Comparison of ENCODE assay signal across 14 cellular contexts in the genomic region with DNA sequence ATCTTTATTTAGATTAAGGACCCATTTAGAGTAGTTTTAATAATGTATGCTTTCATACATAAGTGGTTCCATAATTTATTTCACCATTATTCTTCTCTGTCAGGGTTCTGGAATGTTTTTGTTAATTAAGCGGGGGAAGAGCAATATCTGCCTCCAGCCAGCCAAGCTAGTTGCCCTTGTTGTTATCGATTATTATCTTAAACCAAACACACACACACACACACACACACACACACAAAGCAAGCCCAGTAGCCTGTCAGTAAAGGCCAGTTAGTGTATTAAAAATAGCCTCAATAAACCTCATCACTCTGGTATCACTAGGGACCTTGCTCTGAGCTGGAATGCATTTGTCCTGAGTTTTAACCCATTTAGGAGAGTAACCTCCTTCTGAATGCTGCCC.
DNase-seq lines count a peak whose midpoint lies in the region; ATAC-seq and TF ChIP-seq lines count a peak whose summit lies in the region.
"Had no signal": no experiment of that assay in that cellular context is flagged by ENCODE, and none has a peak within 500 bp of the region (broad histone marks: within the 10 kb centered on the region; RNA-seq: fewer than 3 reads in every experiment).

No MANE protein-coding gene starts in this region.

- no peak overlapping the region for H2AFZ ChIP-seq in neuronal stem cell (ENCODE audit: low read length)

- H3K4me1 Mint-ChIP-seq in T-helper 1 cell treated with Interleukin-12 subunit alpha and Interleukin-12 subunit beta and Interleukin-4 antibody, amounts not matched to agents 30 μg/mL and 1 μg/mL, for 36 hours (ENCODE audit: low read depth), result peaks cover 90% of the 10 kb centered on the region
- H3K4me1 Mint-ChIP-seq in T-cell (peaks cover 100% of the 10 kb centered on the region in 3 donors), endodermal cell (peaks cover 72% of the 10 kb centered on the region)

- DNase-seq in T-helper 1 cell (no peak), T-cell (no peak), endodermal cell (no peak), foreskin keratinocyte (no peak), neuronal stem cell (ENCODE audit: low spot score) (no peak)
- no peak for DNase-seq in central memory CD4-positive, alpha-beta T cell
- DNase-seq: activated CD4-positive, alpha-beta T cell treated with anti-CD3 and anti-CD28 coated beads for 1 hour; activated gamma-delta T cell treated with Interleukin-2 at 50 U/mL for 16 hours; Caco-2; IMR-90; NCI-H1092 treated with DMSO at 0.1 percent for 48 hours; OCI-M1 had no signal

- H3K36me3 ChIP-seq in endodermal cell (ENCODE audit: control insufficient read depth, insufficient read depth, low read length) (peaks cover 6% of the 10 kb centered on the region), neutrophil (no peaks in the 10 kb centered on the region), neuronal stem cell (replicated peaks in 1 of 2; ENCODE audit: control insufficient read depth in 2 of 2, insufficient read depth in 2 of 2, low read length in 2 of 2) (no peaks in the 10 kb centered on the region)

- no peak for TF ChIP-seq CTCF in endodermal cell (conservative IDR thresholded peaks at IDR 0.05)
- no peak for TF ChIP-seq CTCF in neutrophil (IDR thresholded peaks at IDR 0.05)
- no peak for TF ChIP-seq CTCF in foreskin keratinocyte (conservative IDR thresholded peaks at IDR 0.05)

- no peak overlapping the region for H3K18ac ChIP-seq in neuronal stem cell (ENCODE audit: low read length)

- no peak overlapping the region for H3K14ac ChIP-seq in neuronal stem cell (ENCODE audit: low read length)

- H3K4me3 Mint-ChIP-seq in T-helper 1 cell treated with Interleukin-12 subunit alpha and Interleukin-12 subunit beta and Interleukin-4 antibody, amounts not matched to agents 30 μg/mL and 1 μg/mL, for 36 hours, result peak overlapping the region; percentile 78
- H3K4me3 Mint-ChIP-seq in T-cell (peak overlapping the region; percentile 74 to 77 (median 75)), endodermal cell (no peak overlapping the region)

- no peak overlapping the region for H3K4ac ChIP-seq in neuronal stem cell (ENCODE audit: low read length)

- 92% methylated on average over 2 of the region's 2 CpGs; no CpG with 5 or more reads in 1 of the 2 experiments for WGBS in endodermal cell (ENCODE audit: insufficient coverage in 1 of 2, insufficient read length in 1 of 2), 2 experiments
- WGBS in neuronal stem cell (ENCODE audit: extremely low coverage in 2 of 2, insufficient read length in 2 of 2, insufficient replicate concordance in 1 of 2), 2 donors, result no CpG with 5 or more reads among the region's 2 CpGs

- H3K27ac ChIP-seq in endodermal cell (ENCODE audit: low read depth, low read length) (no peak overlapping the region), neutrophil (peak overlapping the region; percentile 77), foreskin keratinocyte (no peak overlapping the region), neuronal stem cell (replicated peaks; ENCODE audit: low read length) (no peak overlapping the region)

- H3K9me3 ChIP-seq in endodermal cell (ENCODE audit: control insufficient read depth, low read length), result no peaks in the 10 kb centered on the region
- no peaks in the 10 kb centered on the region for H3K9me3 ChIP-seq in neutrophil
- H3K9me3 ChIP-seq in neuronal stem cell (replicated peaks in 1 of 2; ENCODE audit: control insufficient read depth in 2 of 2, insufficient read depth in 1 of 2, low read depth in 1 of 2, low read length in 2 of 2), result no peaks in the 10 kb centered on the region
- H3K9me3 ChIP-seq: Caco-2 had no signal

- no peak overlapping the region for H4K8ac ChIP-seq in neuronal stem cell (ENCODE audit: low read depth, low read length)

- no peak overlapping the region for H3K4me2 ChIP-seq in neuronal stem cell (ENCODE audit: insufficient read depth, low read length, poor library complexity, severe bottlenecking)

- H4K91ac ChIP-seq in neuronal stem cell (ENCODE audit: low read depth, low read length, poor library complexity), result no peak overlapping the region

- no peak overlapping the region for H2BK5ac ChIP-seq in neuronal stem cell (ENCODE audit: low read length)

- no peak overlapping the region for H2BK12ac ChIP-seq in neuronal stem cell (ENCODE audit: low read length)

- H2AK5ac ChIP-seq in neuronal stem cell (ENCODE audit: low read depth, low read length), result no peak overlapping the region

- H3K23ac ChIP-seq in neuronal stem cell (ENCODE audit: low read depth, low read length, poor library complexity), result no peak overlapping the region

- H3K27me3 Mint-ChIP-seq in T-helper 1 cell treated with Interleukin-12 subunit alpha and Interleukin-12 subunit beta and Interleukin-4 antibody, amounts not matched to agents 30 μg/mL and 1 μg/mL, for 36 hours (ENCODE audit: low read depth), result no peaks in the 10 kb centered on the region
- H3K27me3 Mint-ChIP-seq in T-cell, result no peaks in the 10 kb centered on the region
- H3K27me3 Mint-ChIP-seq in endodermal cell (ENCODE audit: insufficient read depth), result no peaks in the 10 kb centered on the region

- no peaks in the 10 kb centered on the region for H3K9me3 Mint-ChIP-seq in T-helper 1 cell treated with Interleukin-12 subunit alpha and Interleukin-12 subunit beta and Interleukin-4 antibody, amounts not matched to agents 30 μg/mL and 1 μg/mL, for 36 hours
- H3K9me3 Mint-ChIP-seq in T-cell (no peaks in the 10 kb centered on the region), endodermal cell (no peaks in the 10 kb centered on the region)

- CTCF ChIA-PET in T-cell (lab: Charles Lee), result interaction anchor here in 1 of 2 donors (1.2 to 4.8 kb wide), 2 partner anchors 16 to 35 kb away, joined by 5 to 95 read pairs; no protein-coding TSS in a partner anchor

- H3K4me1 ChIP-seq in endodermal cell (ENCODE audit: control insufficient read depth, insufficient read depth, low read length) (peaks cover 23% of the 10 kb centered on the region), neutrophil (ENCODE audit: control insufficient read depth in 1 of 2, insufficient read depth in 1 of 2, low read depth in 1 of 2, low read length in 1 of 2) (peaks cover 67 to 71% of the 10 kb centered on the region in 2 experiments), foreskin keratinocyte (no peaks in the 10 kb centered on the region), neuronal stem cell (ENCODE audit: control insufficient read depth in 2 of 2, insufficient read depth in 1 of 2, low read depth in 1 of 2, low read length in 2 of 2) (peaks cover 1 to 24% of the 10 kb centered on the region in 2 donors)
- H3K4me1 ChIP-seq: Caco-2 had no signal

- H3K79me1 ChIP-seq in neuronal stem cell (ENCODE audit: low read depth, low read length), result peaks cover 2% of the 10 kb centered on the region

- H3K27ac Mint-ChIP-seq in T-helper 1 cell treated with Interleukin-12 subunit alpha and Interleukin-12 subunit beta and Interleukin-4 antibody, amounts not matched to agents 30 μg/mL and 1 μg/mL, for 36 hours, result peak overlapping the region; percentile 98
- H3K27ac Mint-ChIP-seq in T-cell, result peak overlapping the region; percentile 96 to 98
- peak overlapping the region; percentile 41 for H3K27ac Mint-ChIP-seq in endodermal cell

- no peak overlapping the region for H2BK15ac ChIP-seq in neuronal stem cell (ENCODE audit: low read length)

- POLR2A ChIA-PET in T-cell (lab: Charles Lee), result interaction anchor here (0.6 to 7.3 kb wide), 7 partner anchors 16 to 177 kb away, joined by 3 to 417 read pairs (median 4); no protein-coding TSS in a partner anchor

- ATAC-seq in T-cell (replicated peaks in 1 of 4) (no peak), foreskin keratinocyte (no peak)

- H3K4me3 ChIP-seq in endodermal cell (ENCODE audit: low read length) (no peak overlapping the region), neutrophil (ENCODE audit: low read depth in 1 of 2, low read length in 1 of 2) (no peak overlapping the region), neuronal stem cell (ENCODE audit: low read length in 2 of 2) (no peak overlapping the region)

- no peak overlapping the region for H2BK120ac ChIP-seq in neuronal stem cell (ENCODE audit: low read depth, low read length)

- no peaks in the 10 kb centered on the region for H3K27me3 ChIP-seq in endodermal cell (ENCODE audit: control insufficient read depth, insufficient read depth, low read length, poor library complexity, severe bottlenecking)
- no peaks in the 10 kb centered on the region for H3K27me3 ChIP-seq in neutrophil
- H3K27me3 ChIP-seq in foreskin keratinocyte, result no peaks in the 10 kb centered on the region
- no peaks in the 10 kb centered on the region for H3K27me3 ChIP-seq in neuronal stem cell (ENCODE audit: control insufficient read depth in 3 of 3, insufficient read depth in 3 of 3, low read depth in 1 of 3, low read length in 3 of 3)

- H3K36me3 Mint-ChIP-seq in T-helper 1 cell treated with Interleukin-12 subunit alpha and Interleukin-12 subunit beta and Interleukin-4 antibody, amounts not matched to agents 30 μg/mL and 1 μg/mL, for 36 hours (ENCODE audit: low read depth), result no peaks in the 10 kb centered on the region
- no peaks in the 10 kb centered on the region for H3K36me3 Mint-ChIP-seq in T-cell
- no peaks in the 10 kb centered on the region for H3K36me3 Mint-ChIP-seq in endodermal cell (ENCODE audit: low read depth)

- H3K9ac ChIP-seq in endodermal cell (ENCODE audit: extremely low read depth, low read length, poor library complexity, severe bottlenecking) (no peak overlapping the region), neuronal stem cell (ENCODE audit: low read depth, low read length, poor library complexity) (no peak overlapping the region)

Comparison
In these comparisons a context has a peak if more than half of its experiments do, and no peak if none do; other contexts are left out.
1. H3K27ac Mint-ChIP-seq: peak in every context shown above with its lines; median percentile 98 in T-helper 1 cell treated with Interleukin-12 subunit alpha and Interleukin-12 subunit beta and Interleukin-4 antibody, amounts not matched to agents 30 μg/mL and 1 μg/mL, for 36 hours; 97 in T-cell; 41 in endodermal cell.